In the genomic region with DNA sequence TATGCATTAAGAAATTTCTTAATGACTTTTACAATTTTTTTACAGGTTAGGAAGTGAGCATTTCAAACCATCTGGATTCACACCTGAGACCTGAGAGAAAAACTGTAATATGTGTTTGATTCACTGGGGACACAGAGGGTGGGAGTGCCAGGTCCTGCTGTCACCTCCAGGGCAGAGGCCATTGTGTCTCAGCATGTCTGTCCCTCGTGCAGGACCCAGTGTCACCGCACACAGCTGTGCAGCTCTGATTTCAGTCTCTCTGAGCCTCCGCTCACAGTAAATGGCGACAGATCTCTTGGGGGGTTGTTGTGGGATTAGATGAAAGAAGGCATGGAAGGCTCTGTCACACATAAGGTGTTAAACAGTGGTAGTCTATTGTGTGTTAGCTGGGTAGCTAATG, we compare ENCODE assay signal across 25 cellular contexts. TPM values are rescaled to one million over a fixed set of nuclear protein-coding genes. Genes with fewer than 3 reads are reported as not detected.
"Had no signal": no experiment of that assay in that cellular context is flagged by ENCODE, and none has a peak within 500 bp of the region (broad histone marks: within the 10 kb centered on the region; RNA-seq: fewer than 3 reads in every experiment).

No MANE protein-coding gene starts in this region.

- ATAC-seq: activated naive CD4-positive, alpha-beta T cell treated with anti-CD3 and anti-CD28 coated beads, Interleukin-2, amount 50 U/mL, for 72 hours; left lung; sciatic nerve; stimulated activated naive B cell treated with anti-CD40 and anti-IgM and Interleukin-4, amounts not matched to agents 10 μg/mL and 1 μg/mL and 100 μg/mL, for 72 hours; upper lobe of right lung had no signal

- H3K36me3 Mint-ChIP-seq: activated naive CD4-positive, alpha-beta T cell treated with anti-CD3 and anti-CD28 coated beads, Interleukin-2, amount 50 U/mL, for 72 hours; stimulated activated naive B cell treated with anti-CD40 and anti-IgM and Interleukin-4, amounts not matched to agents 10 μg/mL and 1 μg/mL and 100 μg/mL, for 72 hours had no signal

- H3K9me3 ChIP-seq: adrenal gland, breast epithelium, esophagus muscularis mucosa, left lung, ovary, thoracic aorta, upper lobe of right lung had no signal

- H3K4me3 Mint-ChIP-seq: stimulated activated naive B cell treated with anti-CD40 and anti-IgM and Interleukin-4, amounts not matched to agents 10 μg/mL and 1 μg/mL and 100 μg/mL, for 72 hours had no signal

- FAIRE-seq: endothelial cell of umbilical vein had no signal

- H3K9me3 Mint-ChIP-seq: stimulated activated naive B cell treated with anti-CD40 and anti-IgM and Interleukin-4, amounts not matched to agents 10 μg/mL and 1 μg/mL and 100 μg/mL, for 72 hours had no signal

- H3K36me3 ChIP-seq: adrenal gland, breast epithelium, esophagus muscularis mucosa, left lung, ovary, thoracic aorta, upper lobe of right lung had no signal

- H3K4me2 ChIP-seq: hepatocyte, smooth muscle cell had no signal

- H3K4me3 ChIP-seq: adrenal gland, breast epithelium, esophagus muscularis mucosa, hepatocyte, left lung, ovary, smooth muscle cell, thoracic aorta, upper lobe of right lung had no signal

- H2AFZ ChIP-seq: hepatocyte had no signal

- H3K27me3 ChIP-seq: breast epithelium, hepatocyte, ovary had no signal

- H3K27ac ChIP-seq: adrenal gland, breast epithelium, esophagus muscularis mucosa, hepatocyte, left lung, ovary, thoracic aorta, upper lobe of right lung had no signal

- H3K27ac Mint-ChIP-seq: activated naive CD4-positive, alpha-beta T cell treated with anti-CD3 and anti-CD28 coated beads, Interleukin-2, amount 50 U/mL, for 72 hours; stimulated activated naive B cell treated with anti-CD40 and anti-IgM and Interleukin-4, amounts not matched to agents 10 μg/mL and 1 μg/mL and 100 μg/mL, for 72 hours had no signal

- DNase-seq: activated CD4-positive, alpha-beta T cell treated with anti-CD3 and anti-CD28 coated beads, Interleukin-2, amount 50 U/mL, for 1 hour; activated CD4-positive, CD25-positive, alpha-beta regulatory T cell treated with anti-CD3 and anti-CD28 coated beads, Interleukin-2, amount 50 U/mL, for 72 hours; activated gamma-delta T cell treated with Interleukin-2 at 50 U/mL for 16 hours; cerebellar nuclear complex; effector CD8-positive, alpha-beta T cell; islet precursor cell; left lung; ovary; stimulated activated naive B cell treated with anti-CD40 and anti-IgM and Interleukin-4, amounts not matched to agents 10 μg/mL and 1 μg/mL and 100 μg/mL, for 72 hours; T-helper 1 cell had no signal

- H3K79me2 ChIP-seq: hepatocyte had no signal

- H3K4me1 ChIP-seq: breast epithelium, upper lobe of right lung had no signal

RNA-seq across cellular contexts. Expression of a gene that starts 23.0 kb away (rescaled TPM):
- total RNA-seq: activated CD8-positive, alpha-beta memory T cell treated with anti-CD3 and anti-CD28 coated beads for 36 hours; activated naive CD4-positive, alpha-beta T cell treated with anti-CD3 and anti-CD28 coated beads, Interleukin-2, amount 50 U/mL, for 72 hours; adrenal gland; astrocyte; breast epithelium; endothelial cell of umbilical vein; esophagus muscularis mucosa; hepatocyte; left lung; lung microvascular endothelial cell; myocyte; ovary; sciatic nerve; smooth muscle cell; thoracic aorta; upper lobe of right lung had no signal
- polyA plus RNA-seq: adrenal gland, endothelial cell of umbilical vein, neural cell, ovary, smooth muscle cell had no signal

RNA-seq across cellular contexts. Expression of a gene that starts 25.2 kb away (rescaled TPM):
- total RNA-seq: activated CD8-positive, alpha-beta memory T cell treated with anti-CD3 and anti-CD28 coated beads for 36 hours; activated naive CD4-positive, alpha-beta T cell treated with anti-CD3 and anti-CD28 coated beads, Interleukin-2, amount 50 U/mL, for 72 hours; adrenal gland; astrocyte; breast epithelium; endothelial cell of umbilical vein; esophagus muscularis mucosa; hepatocyte; left lung; lung microvascular endothelial cell; myocyte; sciatic nerve; smooth muscle cell; thoracic aorta; upper lobe of right lung had no signal
- polyA plus RNA-seq: adrenal gland, endothelial cell of umbilical vein, hepatocyte, neural cell had no signal
